ENCODE assay signal across 7 cellular contexts in genomic region chr11:4094348-4095291, GRCh38. TPM values are rescaled to one million over a fixed set of nuclear protein-coding genes. Genes with fewer than 3 reads are reported as not detected.
DNase-seq lines count a peak whose midpoint lies in the region; ATAC-seq and TF ChIP-seq lines count a peak whose summit lies in the region.

Gene RRM1, plus strand, starts transcription at chr11:4094799. Its CDS starts 214 bp downstream, at chr11:4095013.

- ATAC-seq in GM18508 (IDR thresholded peaks at IDR 0.05; ENCODE audit: insufficient read depth, unreplicated experiment) (peak; percentile 92), HG03025 (IDR thresholded peaks at IDR 0.05; ENCODE audit: low FRiP score, unreplicated experiment) (peak; percentile 88)

- H4K20me1 ChIP-seq in hepatocyte (ENCODE audit: insufficient read depth, poor library complexity, severe bottlenecking): no peaks in the 10 kb centered on the region

- peaks cover 37% of the 10 kb centered on the region for H3K79me2 ChIP-seq in hepatocyte

- 1% methylated on average over 60 of the region's 74 CpGs for WGBS in hepatocyte (ENCODE audit: low lambda C conversion rate, missing lambda C conversion rate)

- H2AFZ ChIP-seq in hepatocyte: peak within 1 kb of the TSS; percentile 85

- no peaks in the 10 kb centered on the region for H3K9me2 ChIP-seq in hepatocyte (replicated peaks; ENCODE audit: insufficient read depth)

- no peaks in the 10 kb centered on the region for H3K27me3 ChIP-seq in hepatocyte

- no peaks in the 10 kb centered on the region for H3K9me3 ChIP-seq in hepatocyte (ENCODE audit: low read depth)

- DNase-seq in NCI-H2081 (lab: John Stamatoyannopoulos, UW) (peak; percentile 94 to 98), T1000 (lab: John Stamatoyannopoulos, UW) (peak; percentile 86), astrocyte of the hippocampus (ENCODE audit: low read depth, low spot score) (peak; percentile 98), hepatocyte (ENCODE audit: low spot score) (peak; percentile 97), renal cortical epithelial cell (ENCODE audit: low read depth) (peak; percentile 91)

- no peaks in the 10 kb centered on the region for H3K36me3 ChIP-seq in hepatocyte (replicated peaks; ENCODE audit: insufficient read depth, low read depth)

- peak within 1 kb of the TSS; percentile 93 for H3K27ac ChIP-seq in hepatocyte

- no peaks in the 10 kb centered on the region for H3K4me1 ChIP-seq in hepatocyte (ENCODE audit: insufficient read depth)

- peak within 1 kb of the TSS; percentile 83 for H3K4me2 ChIP-seq in hepatocyte

- TF ChIP-seq CTCF in hepatocyte (IDR thresholded peaks at IDR 0.05; ENCODE audit: poor library complexity): no peak

- peak within 1 kb of the TSS; percentile 82 for H3K4me3 ChIP-seq in hepatocyte

RNA-seq across cellular contexts. Expression of gene RRM1, which starts in this region (rescaled TPM):
- 34.5 and 35.0 TPM in 2 replicates for total RNA-seq in hepatocyte
- 25.6 and 25.9 TPM in 2 replicates for polyA plus RNA-seq in hepatocyte
- total RNA-seq in renal cortical epithelial cell: 41.0 and 72.4 TPM in 2 replicates

Comparison
In these comparisons a context has a peak if more than half of its experiments do, and no peak if none do; other contexts are left out.
1. Peak in every context shown above with its lines: DNase-seq, ATAC-seq, H3K4me3 ChIP-seq and H3K27ac ChIP-seq.